22 cellular contexts compared by ENCODE assay signal in genomic region chr2:53594586-53594918, GRCh38.
A peak's percentile ranks its signal among the peaks of the same experiment; 100 is the strongest.
DNase-seq lines count a peak whose midpoint lies in the region; ATAC-seq and TF ChIP-seq lines count a peak whose summit lies in the region.
"Had no signal": no experiment of that assay in that cellular context is flagged by ENCODE, and none has a peak within 500 bp of the region (broad histone marks: within the 10 kb centered on the region; RNA-seq: fewer than 3 reads in every experiment).

No MANE protein-coding gene starts in this region.

- no peak overlapping the region for H2BK20ac ChIP-seq in H9 (ENCODE audit: low read depth, low read length, poor library complexity, severe bottlenecking)

- H3K9me3 ChIP-seq in H9 (ENCODE audit: control insufficient read depth, low read depth, low read length) = no peaks in the 10 kb centered on the region
- no peaks in the 10 kb centered on the region for H3K9me3 ChIP-seq in CD8-positive, alpha-beta T cell (ENCODE audit: low read length)
- H3K9me3 ChIP-seq: esophagus squamous epithelium, tibial artery had no signal

- H4K5ac ChIP-seq in H9 (ENCODE audit: insufficient read length, low read depth, low read length) = no peak overlapping the region

- no peak overlapping the region for H4K91ac ChIP-seq in H9 (ENCODE audit: insufficient read length, low read depth, low read length)

- H2BK15ac ChIP-seq in H9 (ENCODE audit: low read depth, low read length) = no peak overlapping the region

- CTCF ChIA-PET in CD8-positive, alpha-beta T cell (lab: Charles Lee) = no interaction called here

- H3K56ac ChIP-seq in H9 (ENCODE audit: insufficient read length, low read depth, low read length) = no peak overlapping the region

- no peak overlapping the region for H2AK5ac ChIP-seq in H9 (ENCODE audit: insufficient read length, low read length)

- H3K9me3 Mint-ChIP-seq in H9 (no peaks in the 10 kb centered on the region), chondrocyte (ENCODE audit: low read depth) (peaks cover 5% of the 10 kb centered on the region)
- H3K9me3 Mint-ChIP-seq in CD8-positive, alpha-beta T cell = peaks cover 3% of the 10 kb centered on the region
- H3K9me3 Mint-ChIP-seq: activated naive CD4-positive, alpha-beta T cell treated with anti-CD3 and anti-CD28 coated beads, Interleukin-2, amount 50 U/mL, for 24 hours; effector memory CD8-positive, alpha-beta T cell; nephron progenitor cell had no signal

- H3K79me2 ChIP-seq in ACC112 (ENCODE audit: control insufficient read depth, insufficient read depth, low read length, unreplicated experiment) (no peaks in the 10 kb centered on the region), H9 (ENCODE audit: insufficient read depth, low read length) (no peaks in the 10 kb centered on the region)

- POLR2A ChIA-PET in CD8-positive, alpha-beta T cell (lab: Charles Lee) = no interaction called here

- H2BK12ac ChIP-seq in H9 (ENCODE audit: insufficient read length, low read depth, low read length) = no peak overlapping the region

- no peak overlapping the region for H3K9ac ChIP-seq in H9 (ENCODE audit: extremely low read depth, insufficient read length, low read length)

- no peak overlapping the region for H3K23ac ChIP-seq in H9 (ENCODE audit: insufficient read length, low read depth, low read length)

- intact Hi-C loops in CD8-positive, alpha-beta T cell (cut with DNase I, micrococcal nuclease) = no loop called here

- no peak overlapping the region for H3K4ac ChIP-seq in H9 (ENCODE audit: low read depth, low read length)

- peak overlapping the region; percentile 1 for H2AFZ ChIP-seq in ACC112 (ENCODE audit: low read length, unreplicated experiment)
- peak overlapping the region; percentile 42 for H2AFZ ChIP-seq in H9 (ENCODE audit: low read length)

- H2BK5ac ChIP-seq in H9 (ENCODE audit: insufficient read length, low read length) = no peak overlapping the region

- H3K27me3 Mint-ChIP-seq in H9 (ENCODE audit: low read depth) (no peaks in the 10 kb centered on the region), chondrocyte (ENCODE audit: low read depth) (peaks cover 2% of the 10 kb centered on the region)
- peaks cover 5% of the 10 kb centered on the region for H3K27me3 Mint-ChIP-seq in CD8-positive, alpha-beta T cell (ENCODE audit: low read depth)

- H3K18ac ChIP-seq in H9 (ENCODE audit: insufficient read length, low read depth, low read length) = no peak overlapping the region

- no peak overlapping the region for H3T11ph ChIP-seq in H9 (ENCODE audit: low read length)

- TF ChIP-seq CTCF in H9 (conservative IDR thresholded peaks at IDR 0.05) (no peak), chondrocyte (IDR thresholded peaks at IDR 0.05) (no peak)
- no peak for TF ChIP-seq CTCF in CD8-positive, alpha-beta T cell (IDR thresholded peaks at IDR 0.05)

- no peaks in the 10 kb centered on the region for H3K79me1 ChIP-seq in H9 (ENCODE audit: insufficient read depth, low read depth, low read length, poor library complexity, severe bottlenecking)

- peaks cover 2% of the 10 kb centered on the region; the same call in 1 of the 2 replicates for H3K27me3 ChIP-seq in ACC112 (ENCODE audit: insufficient read depth, low read length)
- H3K27me3 ChIP-seq in H9 (ENCODE audit: insufficient read depth, low read length) = no peaks in the 10 kb centered on the region
- no peaks in the 10 kb centered on the region for H3K27me3 ChIP-seq in CD8-positive, alpha-beta T cell (ENCODE audit: insufficient read depth, low read length)
- H3K27me3 ChIP-seq: esophagus squamous epithelium, tibial artery had no signal

- no peaks in the 10 kb centered on the region for H3K36me3 Mint-ChIP-seq in H9 (ENCODE audit: insufficient read depth in 1 of 3, low read depth in 3 of 3)
- H3K36me3 Mint-ChIP-seq in chondrocyte (ENCODE audit: low read depth) = peaks cover 1% of the 10 kb centered on the region
- no peaks in the 10 kb centered on the region for H3K36me3 Mint-ChIP-seq in CD8-positive, alpha-beta T cell
- H3K36me3 Mint-ChIP-seq: activated naive CD4-positive, alpha-beta T cell treated with anti-CD3 and anti-CD28 coated beads, Interleukin-2, amount 50 U/mL, for 24 hours; mesothelial cell of epicardium had no signal

- DNase-seq in H9 (no peak), NCI-H345 (lab: John Stamatoyannopoulos, UW) (peak; percentile 43), chondrocyte (ENCODE audit: low spot score) (no peak), GF-D8 (lab: John Stamatoyannopoulos, UW) (no peak), HUDEP-2 (lab: John Stamatoyannopoulos, UW; ENCODE audit: unreplicated experiment in 76 of 76) (no peak)
- no peak for DNase-seq in CD8-positive, alpha-beta T cell
- DNase-seq: activated T-cell treated with anti-CD3 and anti-CD28 coated beads, Interleukin-2, amount 50 U/mL, for 72 hours; DMS153; effector memory CD8-positive, alpha-beta T cell; esophagus squamous epithelium; kidney glomerular epithelial cell; NCI-H146; nephron progenitor cell; stimulated activated CD4-positive, alpha-beta T cell treated with anti-CD3 and anti-CD28 coated beads, Interleukin-2, amount 100 ng/mL, for 48 hours; SW 1271; tibial artery had no signal

- H2BK120ac ChIP-seq in H9 (ENCODE audit: low read depth, low read length, poor library complexity, severe bottlenecking) = no peak overlapping the region

- no peaks in the 10 kb centered on the region for H4K20me1 ChIP-seq in H9 (ENCODE audit: control insufficient read depth, insufficient read depth, insufficient read length)

- H3K4me3 Mint-ChIP-seq in H9 (no peak overlapping the region), chondrocyte (ENCODE audit: unreplicated experiment) (peak overlapping the region; percentile 9)
- no peak overlapping the region for H3K4me3 Mint-ChIP-seq in CD8-positive, alpha-beta T cell
- H3K4me3 Mint-ChIP-seq: activated naive CD4-positive, alpha-beta T cell treated with anti-CD3 and anti-CD28 coated beads, Interleukin-2, amount 50 U/mL, for 24 hours; activated T-cell treated with anti-CD3 and anti-CD28 coated beads, Interleukin-2, amount 50 U/mL, for 72 hours; effector memory CD8-positive, alpha-beta T cell; mesothelial cell of epicardium; nephron progenitor cell; stimulated activated naive CD8-positive, alpha-beta T cell treated with anti-CD3 and anti-CD28 coated beads, Interleukin-15, Interleukin-2, amounts not matched to agents 100 ng/mL and 50 ng/mL, for 24 hours had no signal

- no peaks in the 10 kb centered on the region for H3K23me2 ChIP-seq in H9 (ENCODE audit: insufficient read length, low read depth, low read length, poor library complexity, severe bottlenecking)

- no peak overlapping the region for H3K14ac ChIP-seq in H9 (ENCODE audit: insufficient read depth, low read length)

- H3K4me1 Mint-ChIP-seq in H9 (peaks cover 2 to 3% of the 10 kb centered on the region in 2 experiments; a peak in 3 of 4 replicates), chondrocyte (ENCODE audit: low read depth) (peaks cover 10% of the 10 kb centered on the region)
- H3K4me1 Mint-ChIP-seq in CD8-positive, alpha-beta T cell (ENCODE audit: low read depth) = no peaks in the 10 kb centered on the region
- H3K4me1 Mint-ChIP-seq: activated naive CD4-positive, alpha-beta T cell treated with anti-CD3 and anti-CD28 coated beads, Interleukin-2, amount 50 U/mL, for 24 hours; mesothelial cell of epicardium; nephron progenitor cell had no signal

- peak overlapping the region; percentile 2; the same call in 1 of the 2 replicates for H3K4me3 ChIP-seq in ACC112 (ENCODE audit: low read depth, low read length)
- no peak overlapping the region for H3K4me3 ChIP-seq in CD8-positive, alpha-beta T cell (ENCODE audit: low read depth, low read length)
- H3K4me3 ChIP-seq: esophagus squamous epithelium, tibial artery had no signal

- no peaks in the 10 kb centered on the region for H3K36me3 ChIP-seq in ACC112 (ENCODE audit: insufficient read depth, low read length)
- H3K36me3 ChIP-seq in CD8-positive, alpha-beta T cell (ENCODE audit: insufficient read depth, low read length) = no peaks in the 10 kb centered on the region
- H3K36me3 ChIP-seq: esophagus squamous epithelium, tibial artery had no signal

- ATAC-seq in GM21367 (IDR thresholded peaks at IDR 0.05; ENCODE audit: unreplicated experiment) = no peak
- ATAC-seq in CD8-positive, alpha-beta T cell = no peak
- ATAC-seq: activated T-cell treated with anti-CD3 and anti-CD28 coated beads, Interleukin-2, amount 50 U/mL, for 72 hours; effector memory CD8-positive, alpha-beta T cell had no signal

- H3K4me2 ChIP-seq in H9 (ENCODE audit: insufficient read depth, insufficient read length, low read length) = no peak overlapping the region

- no peak overlapping the region for H3K27ac ChIP-seq in ACC112 (ENCODE audit: low read depth, low read length)
- no peak overlapping the region for H3K27ac ChIP-seq in H9 (ENCODE audit: insufficient read length, low read depth, low read length)
- no peak overlapping the region for H3K27ac ChIP-seq in CD8-positive, alpha-beta T cell (ENCODE audit: low read depth, low read length)
- H3K27ac ChIP-seq: esophagus squamous epithelium, RWPE1, tibial artery had no signal

- no peak overlapping the region for H4K8ac ChIP-seq in H9 (replicated peaks; ENCODE audit: insufficient read length, low read depth, low read length)

- H3K27ac Mint-ChIP-seq in H9 (no peak overlapping the region), chondrocyte (ENCODE audit: unreplicated experiment) (peak overlapping the region; percentile 91)
- H3K27ac Mint-ChIP-seq in CD8-positive, alpha-beta T cell = no peak overlapping the region
- H3K27ac Mint-ChIP-seq: activated naive CD4-positive, alpha-beta T cell treated with anti-CD3 and anti-CD28 coated beads, Interleukin-2, amount 50 U/mL, for 24 hours; activated T-cell treated with anti-CD3 and anti-CD28 coated beads, Interleukin-2, amount 50 U/mL, for 72 hours; effector memory CD8-positive, alpha-beta T cell; mesothelial cell of epicardium; nephron progenitor cell; stimulated activated naive CD8-positive, alpha-beta T cell treated with anti-CD3 and anti-CD28 coated beads, Interleukin-15, Interleukin-2, amounts not matched to agents 100 ng/mL and 50 ng/mL, for 24 hours had no signal

- no CpG with 5 or more reads among the region's 1 CpG for WGBS in H9 (ENCODE audit: extremely low coverage, insufficient read length, low lambda C conversion rate)

- H3K4me1 ChIP-seq in ACC112 (ENCODE audit: control insufficient read depth, insufficient read depth, low read length, unreplicated experiment) = peaks cover 3% of the 10 kb centered on the region
- H3K4me1 ChIP-seq in H9 (ENCODE audit: insufficient read depth, low read length) = no peaks in the 10 kb centered on the region
- no peaks in the 10 kb centered on the region for H3K4me1 ChIP-seq in CD8-positive, alpha-beta T cell (ENCODE audit: insufficient read depth, low read length)
- H3K4me1 ChIP-seq: esophagus squamous epithelium, tibial artery had no signal
